25 cellular contexts compared by ENCODE assay signal in genomic region chr2:159379181-159379580, GRCh38.
"Had no signal": no experiment of that assay in that cellular context is flagged by ENCODE, and none has a peak within 500 bp of the region (broad histone marks: within the 10 kb centered on the region; RNA-seq: fewer than 3 reads in every experiment).

No MANE protein-coding gene starts in this region.

- ATAC-seq: activated CD4-positive, CD25-positive, alpha-beta regulatory T cell treated with anti-CD3 and anti-CD28 coated beads, Interleukin-2, amount 50 U/mL, for 24 hours; effector memory CD8-positive, alpha-beta T cell; gastrocnemius medialis; natural killer cell; right cardiac atrium had no signal

- H3K27ac ChIP-seq: gastrocnemius medialis, left ventricle myocardium inferior, vagina, WERI-Rb-1 had no signal

- DNase-seq: activated CD4-positive, alpha-beta T cell treated with anti-CD3 and anti-CD28 coated beads for 48 hours; activated CD4-positive, alpha-beta T cell treated with anti-CD3 and anti-CD28 coated beads, Interleukin-2, amount 50 U/mL, for 48 hours; activated CD8-positive, alpha-beta memory T cell treated with anti-CD3 and anti-CD28 coated beads for 24 hours; activated gamma-delta T cell treated with Interleukin-2 at 50 U/mL for 16 hours; activated naive CD4-positive, alpha-beta T cell treated with anti-CD3 and anti-CD28 coated beads, Interleukin-2, amount 50 U/mL, for 16 hours; amygdala; caudate nucleus; cortex of kidney; effector memory CD8-positive, alpha-beta T cell; erythroblast; gastrocnemius medialis; glutamatergic neuron; left ventricle myocardium inferior; mesendoderm; natural killer cell; posterior cingulate gyrus; right cardiac atrium; stimulated activated CD4-positive, alpha-beta T cell treated with anti-CD3 and anti-CD28 coated beads, Interleukin-2, amount 100 ng/mL, for 48 hours; substantia nigra; T1000; WERI-Rb-1 had no signal

- H3K4me1 ChIP-seq: gastrocnemius medialis, left ventricle myocardium inferior, vagina had no signal

- H3K27me3 ChIP-seq: gastrocnemius medialis, vagina had no signal

- FAIRE-seq: islet of Langerhans had no signal

- H3K4me3 ChIP-seq: gastrocnemius medialis, left ventricle myocardium inferior, lung, vagina had no signal

- H3K9me3 ChIP-seq: gastrocnemius medialis, left ventricle myocardium inferior, vagina had no signal
